In genomic region chr2:116952254-116952653, GRCh38 we compare ENCODE assay signal across 12 cellular contexts.
DNase-seq lines count a peak whose midpoint lies in the region; ATAC-seq and TF ChIP-seq lines count a peak whose summit lies in the region.
"Had no signal": no experiment of that assay in that cellular context is flagged by ENCODE, and none has a peak within 500 bp of the region (broad histone marks: within the 10 kb centered on the region; RNA-seq: fewer than 3 reads in every experiment).

No MANE protein-coding gene starts in this region.

- H3K18ac ChIP-seq in mesendoderm (ENCODE audit: low read length): no peak overlapping the region

- H3K79me1 ChIP-seq in mesendoderm (ENCODE audit: low read length): no peaks in the 10 kb centered on the region

- H3K36me3 ChIP-seq in MM.1S (replicated peaks; ENCODE audit: insufficient read depth, low read length): no peaks in the 10 kb centered on the region
- no peaks in the 10 kb centered on the region for H3K36me3 ChIP-seq in mesendoderm (ENCODE audit: control insufficient read depth, insufficient read depth, low read length)

- H2BK15ac ChIP-seq in mesendoderm (replicated peaks; ENCODE audit: low read depth): no peak overlapping the region

- no peak overlapping the region for H3K4ac ChIP-seq in mesendoderm (ENCODE audit: low read depth, low read length)

- H2AFZ ChIP-seq in MM.1S (ENCODE audit: low read length): no peak overlapping the region

- no peak overlapping the region for H3K56ac ChIP-seq in mesendoderm (ENCODE audit: low read length)

- no peaks in the 10 kb centered on the region for H3K9me2 ChIP-seq in MM.1S (replicated peaks; ENCODE audit: insufficient read depth, low read length)

- H2BK120ac ChIP-seq in mesendoderm (ENCODE audit: low read depth, low read length): no peak overlapping the region

- DNase-seq in D341Med (ENCODE audit: low spot score): peak; percentile 33
- DNase-seq in MM.1S: no peak
- DNase-seq in astrocyte of the cerebellum (ENCODE audit: low read depth): no peak
- peak; percentile 46 for DNase-seq in mesendoderm
- no peak for DNase-seq in erythroblast (lab: John Stamatoyannopoulos, UW)
- DNase-seq: effector CD4-positive, alpha-beta T cell; HCEC 1CT; IMR-90 had no signal

- ATAC-seq in GM19035 (IDR thresholded peaks at IDR 0.05; ENCODE audit: unreplicated experiment): no peak
- no peak for ATAC-seq in HG02610 (IDR thresholded peaks at IDR 0.05; ENCODE audit: unreplicated experiment)
- no peak for ATAC-seq in GM21529 (IDR thresholded peaks at IDR 0.05; ENCODE audit: unreplicated experiment)
- ATAC-seq: left lobe of liver had no signal

- no peaks in the 10 kb centered on the region for H3K9me3 ChIP-seq in MM.1S (replicated peaks; ENCODE audit: insufficient read depth, low read length)

- no peak for TF ChIP-seq POLR2A in erythroblast (IDR thresholded peaks at IDR 0.05; ENCODE audit: low read length)

- H3K4me2 ChIP-seq in MM.1S (ENCODE audit: low read depth, low read length) (no peak overlapping the region), mesendoderm (ENCODE audit: low read length) (no peak overlapping the region)

- no peaks in the 10 kb centered on the region for H3K79me2 ChIP-seq in MM.1S (ENCODE audit: low read length)
- H3K79me2 ChIP-seq in mesendoderm (ENCODE audit: control insufficient read depth, insufficient read depth, low read length): no peaks in the 10 kb centered on the region

- no peak overlapping the region for H2BK5ac ChIP-seq in mesendoderm (ENCODE audit: low read length)

- H3K9ac ChIP-seq in MM.1S (ENCODE audit: low read length) (no peak overlapping the region), mesendoderm (ENCODE audit: low read length) (no peak overlapping the region)

- H3K27ac ChIP-seq in MM.1S (ENCODE audit: low read length): no peak overlapping the region
- no peak overlapping the region for H3K27ac ChIP-seq in mesendoderm (ENCODE audit: low read depth, low read length)

- H3K23ac ChIP-seq in mesendoderm (ENCODE audit: low read length): no peak overlapping the region

- no peak overlapping the region for H4K8ac ChIP-seq in mesendoderm (ENCODE audit: low read depth, low read length)

- no peaks in the 10 kb centered on the region for H3K4me1 ChIP-seq in MM.1S (ENCODE audit: low read length)
- no peaks in the 10 kb centered on the region for H3K4me1 ChIP-seq in mesendoderm (ENCODE audit: control insufficient read depth, low read depth, low read length)

- WGBS in mesendoderm (ENCODE audit: extremely low coverage, insufficient coverage, low lambda C conversion rate): 100% methylated on average over 1 of the region's 4 CpGs

- TF ChIP-seq CTCF in MM.1S (IDR thresholded peaks at IDR 0.05; ENCODE audit: low read length) (peak; percentile 40), astrocyte of the cerebellum (IDR thresholded peaks at IDR 0.05; ENCODE audit: low read depth, low read length, missing control alignments) (peak; percentile 36)

- no peak overlapping the region for H3K4me3 ChIP-seq in MM.1S (ENCODE audit: low read length)
- no peak overlapping the region for H3K4me3 ChIP-seq in astrocyte of the cerebellum (ENCODE audit: low read depth, low read length)
- no peak overlapping the region for H3K4me3 ChIP-seq in mesendoderm (ENCODE audit: low read length)

- no peak overlapping the region for H2AK5ac ChIP-seq in mesendoderm (ENCODE audit: low read length)

- no peaks in the 10 kb centered on the region for H3K27me3 ChIP-seq in MM.1S (replicated peaks; ENCODE audit: insufficient read depth, low read length)
- no peaks in the 10 kb centered on the region for H3K27me3 ChIP-seq in mesendoderm (ENCODE audit: insufficient read depth, low read length, poor library complexity)

- in situ Hi-C loops in astrocyte of the cerebellum (cut with HindIII; ENCODE audit: low sequenced_read_pairs): no loop called here

- no peaks in the 10 kb centered on the region for H4K20me1 ChIP-seq in MM.1S (ENCODE audit: insufficient read depth, low read length)

- no peaks in the 10 kb centered on the region for H3F3A ChIP-seq in MM.1S (ENCODE audit: insufficient read depth, low read length)

- H4K5ac ChIP-seq in mesendoderm (ENCODE audit: low read length): no peak overlapping the region

Comparison
In these comparisons a context has a peak if more than half of its experiments do, and no peak if none do; other contexts are left out.
1. DNase-seq: peak in D341Med (single experiment) and mesendoderm (single experiment); none in MM.1S (single experiment), astrocyte of the cerebellum (single experiment) and erythroblast (0 of 2).